Comparison of ENCODE assay signal across 8 cellular contexts in the genomic region with DNA sequence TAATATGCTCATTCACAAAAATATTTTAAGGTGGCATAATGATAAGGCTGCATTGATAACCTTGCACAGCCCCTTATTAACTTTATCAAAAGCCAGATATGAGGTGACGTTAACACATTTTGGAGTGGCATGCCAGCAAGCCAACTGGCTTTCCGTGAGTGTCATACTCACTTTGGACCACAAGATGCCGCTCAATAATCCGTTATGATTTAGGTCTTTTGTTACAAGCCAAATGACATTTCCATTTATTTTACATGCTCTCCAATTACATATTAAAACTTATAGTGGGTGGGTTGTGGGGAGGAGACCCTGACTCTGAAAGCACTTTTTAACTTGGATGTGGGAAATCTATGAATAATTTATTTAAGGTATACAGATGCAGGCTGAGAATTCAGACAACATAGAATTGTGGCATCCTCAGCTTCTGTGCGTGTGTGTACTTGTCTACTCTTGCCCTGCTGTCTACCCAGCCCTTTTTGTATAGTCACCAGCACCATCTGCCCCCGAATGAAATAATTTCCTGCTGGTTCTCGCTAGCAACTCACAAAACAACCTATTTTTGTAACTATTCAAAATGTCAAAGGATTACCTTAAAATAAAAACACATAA.
DNase-seq lines count a peak whose midpoint lies in the region; ATAC-seq, FAIRE-seq and TF ChIP-seq lines count a peak whose summit lies in the region.

No MANE protein-coding gene starts in this region.

- POLR2A ChIA-PET in CD4-positive, alpha-beta T cell (lab: Charles Lee): no interaction called here

- H3K79me2 ChIP-seq in ACC112 (ENCODE audit: control insufficient read depth, insufficient read depth, low read length, unreplicated experiment): no peaks in the 10 kb centered on the region

- in situ Hi-C loops in brain microvascular endothelial cell (cut with HindIII; ENCODE audit: low pct_ligation_motif_present, low sequenced_read_pairs): no loop called here

- peak; percentile 69 to 80 for TF ChIP-seq RAD21 in liver (IDR thresholded peaks at IDR 0.05)

- H3K36me3 ChIP-seq in ACC112 (ENCODE audit: insufficient read depth, low read length): no peaks in the 10 kb centered on the region
- no peaks in the 10 kb centered on the region for H3K36me3 ChIP-seq in brain microvascular endothelial cell (replicated peaks)
- no peaks in the 10 kb centered on the region for H3K36me3 ChIP-seq in liver (ENCODE audit: control insufficient read depth in 4 of 4, insufficient read depth in 3 of 4, low read depth in 1 of 4, low read length in 3 of 4)

- FAIRE-seq in G401.6 (lab: Jason Lieb, UNC): peak; percentile 98

- H3K36me3 Mint-ChIP-seq in CD4-positive, alpha-beta T cell (ENCODE audit: low read depth): no peaks in the 10 kb centered on the region

- CTCF ChIA-PET in CD4-positive, alpha-beta T cell (lab: Charles Lee): no interaction called here

- WGBS in liver: 22% methylated on average over 7 of the region's 7 CpGs

- no peaks in the 10 kb centered on the region for H3K4me1 Mint-ChIP-seq in CD4-positive, alpha-beta T cell (ENCODE audit: low read depth)

- H3K27me3 ChIP-seq in ACC112 (ENCODE audit: insufficient read depth, low read length) (no peaks in the 10 kb centered on the region), brain microvascular endothelial cell (replicated peaks) (no peaks in the 10 kb centered on the region), liver (ENCODE audit: control insufficient read depth in 4 of 4, insufficient read depth in 4 of 4, low read length in 3 of 4) (peaks cover 0 to 6% (median 0%) of the 10 kb centered on the region in 4 donors)
- H3K27me3 ChIP-seq in CD4-positive, alpha-beta T cell (ENCODE audit: control insufficient read depth, insufficient read depth, low read length): no peaks in the 10 kb centered on the region

- TF ChIP-seq CTCF in brain microvascular endothelial cell (IDR thresholded peaks at IDR 0.05; ENCODE audit: low read depth, low read length, missing control alignments) (peak; percentile 83), liver (IDR thresholded peaks at IDR 0.05; ENCODE audit: low read depth, low read length, missing input control) (peak; percentile 76)
- no peak for TF ChIP-seq CTCF in CD4-positive, alpha-beta T cell (IDR thresholded peaks at IDR 0.05)

- intact Hi-C loops in CD4-positive, alpha-beta T cell (cut with DNase I, micrococcal nuclease): no loop called here

- H3K4me3 ChIP-seq in ACC112 (ENCODE audit: low read depth, low read length) (peak overlapping the region; percentile 23), brain microvascular endothelial cell (ENCODE audit: low read depth, low read length) (no peak overlapping the region), liver (ENCODE audit: low read depth in 1 of 3, low read length in 3 of 3) (no peak overlapping the region)

- H3K9me3 ChIP-seq in liver (ENCODE audit: control insufficient read depth in 4 of 4, low read length in 3 of 4): no peaks in the 10 kb centered on the region
- H3K9me3 ChIP-seq in CD4-positive, alpha-beta T cell (ENCODE audit: control insufficient read depth, low read length): no peaks in the 10 kb centered on the region

- no peak overlapping the region for H3K4me3 Mint-ChIP-seq in CD4-positive, alpha-beta T cell

- H3K4me1 ChIP-seq in ACC112 (ENCODE audit: control insufficient read depth, insufficient read depth, low read length, unreplicated experiment): no peaks in the 10 kb centered on the region
- peaks cover 0 to 3% (median 0%) of the 10 kb centered on the region in 4 donors for H3K4me1 ChIP-seq in liver (ENCODE audit: control insufficient read depth in 4 of 4, insufficient read depth in 4 of 4, low read length in 3 of 4)

- H3K27ac ChIP-seq in ACC112 (ENCODE audit: low read depth, low read length) (no peak overlapping the region), brain microvascular endothelial cell (no peak overlapping the region), liver (ENCODE audit: low read depth in 1 of 2, low read length in 2 of 2) (no peak overlapping the region)
- H3K27ac ChIP-seq in CD4-positive, alpha-beta T cell (ENCODE audit: low read depth, low read length): no peak overlapping the region

- peak overlapping the region; percentile 41 for H2AFZ ChIP-seq in ACC112 (ENCODE audit: low read length, unreplicated experiment)

- H3K9ac ChIP-seq in liver (ENCODE audit: low read depth in 1 of 2, low read length in 2 of 2): no peak overlapping the region

- DNase-seq in NCI-H2196 treated with DMSO at 0.1 percent for 48 hours (lab: John Stamatoyannopoulos, UW; ENCODE audit: unreplicated experiment) (peak; percentile 34), brain microvascular endothelial cell (peak; percentile 63), activated gamma-delta T cell (lab: John Stamatoyannopoulos, UW) (no peak)
- DNase-seq in CD4-positive, alpha-beta T cell: no peak

- ATAC-seq in HG02981 (IDR thresholded peaks at IDR 0.05; ENCODE audit: unreplicated experiment): peak; percentile 78
- no peak for ATAC-seq in CD4-positive, alpha-beta T cell (ENCODE audit: poor library complexity)

- H3K27me3 Mint-ChIP-seq in CD4-positive, alpha-beta T cell: no peaks in the 10 kb centered on the region

- H3K9me3 Mint-ChIP-seq in CD4-positive, alpha-beta T cell: no peaks in the 10 kb centered on the region

- no peak overlapping the region for H3K27ac Mint-ChIP-seq in CD4-positive, alpha-beta T cell

TF ChIP-seq in liver, 16 proteins besides CTCF, POLR2A, EP300 and RAD21:
- TF ChIP-seq FOXA1 (IDR thresholded peaks at IDR 0.05): no peak
- TF ChIP-seq, protein P1, sequence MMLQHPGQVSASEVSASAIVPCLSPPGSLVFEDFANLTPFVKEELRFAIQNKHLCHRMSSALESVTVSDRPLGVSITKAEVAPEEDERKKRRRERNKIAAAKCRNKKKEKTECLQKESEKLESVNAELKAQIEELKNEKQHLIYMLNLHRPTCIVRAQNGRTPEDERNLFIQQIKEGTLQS (IDR thresholded peaks at IDR 0.05): no peak
- no peak for TF ChIP-seq TAF1 (conservative IDR thresholded peaks at IDR 0.05)
- TF ChIP-seq, protein P2, sequence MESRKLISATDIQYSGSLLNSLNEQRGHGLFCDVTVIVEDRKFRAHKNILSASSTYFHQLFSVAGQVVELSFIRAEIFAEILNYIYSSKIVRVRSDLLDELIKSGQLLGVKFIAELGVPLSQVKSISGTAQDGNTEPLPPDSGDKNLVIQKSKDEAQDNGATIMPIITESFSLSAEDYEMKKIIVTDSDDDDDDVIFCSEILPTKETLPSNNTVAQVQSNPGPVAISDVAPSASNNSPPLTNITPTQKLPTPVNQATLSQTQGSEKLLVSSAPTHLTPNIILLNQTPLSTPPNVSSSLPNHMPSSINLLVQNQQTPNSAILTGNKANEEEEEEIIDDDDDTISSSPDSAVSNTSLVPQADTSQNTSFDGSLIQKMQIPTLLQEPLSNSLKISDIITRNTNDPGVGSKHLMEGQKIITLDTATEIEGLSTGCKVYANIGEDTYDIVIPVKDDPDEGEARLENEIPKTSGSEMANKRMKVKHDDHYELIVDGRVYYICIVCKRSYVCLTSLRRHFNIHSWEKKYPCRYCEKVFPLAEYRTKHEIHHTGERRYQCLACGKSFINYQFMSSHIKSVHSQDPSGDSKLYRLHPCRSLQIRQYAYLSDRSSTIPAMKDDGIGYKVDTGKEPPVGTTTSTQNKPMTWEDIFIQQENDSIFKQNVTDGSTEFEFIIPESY (IDR thresholded peaks at IDR 0.05): no peak

Comparison
In these comparisons a context has a peak if more than half of its experiments do, and no peak if none do; other contexts are left out.
1. DNase-seq: peak in NCI-H2196 treated with DMSO at 0.1 percent for 48 hours (single experiment) and brain microvascular endothelial cell (single experiment); none in CD4-positive, alpha-beta T cell (0 of 10) and activated gamma-delta T cell (single experiment).